ENCODE assay signal across 2 cellular contexts in the genomic region with DNA sequence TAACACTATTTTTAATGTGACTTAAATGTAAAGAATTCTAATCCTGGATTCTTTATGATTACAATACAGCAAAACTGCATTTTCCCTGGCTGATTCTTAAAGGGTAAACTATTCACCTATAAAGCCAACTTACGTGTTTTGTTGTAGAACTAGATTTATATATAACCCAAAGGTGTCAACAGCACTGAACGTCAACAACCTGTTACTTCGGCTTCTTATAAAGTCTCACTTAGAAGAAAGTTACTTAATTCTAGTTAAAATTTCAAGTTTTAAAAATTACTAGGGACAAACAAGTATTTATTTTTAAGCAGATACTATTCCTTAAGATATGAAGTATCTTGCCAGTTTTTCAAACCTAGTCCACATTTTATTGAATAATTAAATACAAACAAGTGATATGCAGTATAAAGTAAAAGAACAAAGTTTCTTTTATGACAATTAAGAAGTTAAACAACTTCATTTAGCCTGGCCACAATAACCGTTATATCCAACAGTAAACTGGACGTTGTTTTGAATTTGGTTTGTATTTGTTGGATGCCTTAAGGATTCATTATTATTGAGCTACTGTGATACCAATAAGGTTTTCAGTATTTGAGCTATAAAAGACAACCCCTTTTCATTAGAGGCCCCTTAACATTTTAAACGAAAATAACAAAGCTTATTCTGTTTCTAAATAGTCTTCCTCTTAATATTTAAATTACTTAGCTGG.
TF ChIP-seq lines count a peak whose summit lies in the region.

No MANE protein-coding gene starts in this region.

TF ChIP-seq in H1, 55 proteins besides CTCF, POLR2A, EP300 and RAD21:
- TF ChIP-seq CHD1 (IDR thresholded peaks at IDR 0.05; ENCODE audit: low read depth, low read length) (no peak), SP1 (IDR thresholded peaks at IDR 0.05; ENCODE audit: low read depth, low read length) (no peak), KDM1A (IDR thresholded peaks at IDR 0.05; ENCODE audit: borderline replicate concordance, low read length) (no peak), SP2 (IDR thresholded peaks at IDR 0.05; ENCODE audit: low read length) (no peak), ZNF274 (IDR thresholded peaks at IDR 0.05; ENCODE audit: borderline replicate concordance, extremely low read depth, low read length) (no peak), RBBP5 (IDR thresholded peaks at IDR 0.05; ENCODE audit: borderline replicate concordance, low read depth, low read length) (no peak), EGR1 (IDR thresholded peaks at IDR 0.05; ENCODE audit: borderline replicate concordance, low read depth, low read length) (no peak), SUZ12 (IDR thresholded peaks at IDR 0.05; ENCODE audit: low read length) (no peak), ASH2L (IDR thresholded peaks at IDR 0.05; ENCODE audit: low read length) (no peak), KDM4A (IDR thresholded peaks at IDR 0.05; ENCODE audit: low read depth, low read length, severe bottlenecking) (no peak), CBX5 (IDR thresholded peaks at IDR 0.05; ENCODE audit: low read depth, low read length) (no peak), EZH2 (IDR thresholded peaks at IDR 0.05; ENCODE audit: low read depth, low read length, severe bottlenecking) (no peak), TAF1 (IDR thresholded peaks at IDR 0.05; ENCODE audit: low read depth, low read length) (no peak)
- TF ChIP-seq, protein P1, sequence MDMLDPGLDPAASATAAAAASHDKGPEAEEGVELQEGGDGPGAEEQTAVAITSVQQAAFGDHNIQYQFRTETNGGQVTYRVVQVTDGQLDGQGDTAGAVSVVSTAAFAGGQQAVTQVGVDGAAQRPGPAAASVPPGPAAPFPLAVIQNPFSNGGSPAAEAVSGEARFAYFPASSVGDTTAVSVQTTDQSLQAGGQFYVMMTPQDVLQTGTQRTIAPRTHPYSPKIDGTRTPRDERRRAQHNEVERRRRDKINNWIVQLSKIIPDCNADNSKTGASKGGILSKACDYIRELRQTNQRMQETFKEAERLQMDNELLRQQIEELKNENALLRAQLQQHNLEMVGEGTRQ (IDR thresholded peaks at IDR 0.05; ENCODE audit: low read length): no peak

TF ChIP-seq in neural cell, 6 proteins besides CTCF, POLR2A, EP300 and RAD21:
- TF ChIP-seq TAF1 (IDR thresholded peaks at IDR 0.05; ENCODE audit: low read depth) (no peak), MXI1 (conservative IDR thresholded peaks at IDR 0.05; ENCODE audit: poor library complexity, severe bottlenecking) (no peak), EZH2 (IDR thresholded peaks at IDR 0.05; ENCODE audit: borderline replicate concordance, insufficient read depth, low read length, poor library complexity, severe bottlenecking) (no peak), POLR2AphosphoS5 (IDR thresholded peaks at IDR 0.05) (no peak), SMC3 (conservative IDR thresholded peaks at IDR 0.05; ENCODE audit: poor library complexity) (no peak)
- TF ChIP-seq, protein P2, sequence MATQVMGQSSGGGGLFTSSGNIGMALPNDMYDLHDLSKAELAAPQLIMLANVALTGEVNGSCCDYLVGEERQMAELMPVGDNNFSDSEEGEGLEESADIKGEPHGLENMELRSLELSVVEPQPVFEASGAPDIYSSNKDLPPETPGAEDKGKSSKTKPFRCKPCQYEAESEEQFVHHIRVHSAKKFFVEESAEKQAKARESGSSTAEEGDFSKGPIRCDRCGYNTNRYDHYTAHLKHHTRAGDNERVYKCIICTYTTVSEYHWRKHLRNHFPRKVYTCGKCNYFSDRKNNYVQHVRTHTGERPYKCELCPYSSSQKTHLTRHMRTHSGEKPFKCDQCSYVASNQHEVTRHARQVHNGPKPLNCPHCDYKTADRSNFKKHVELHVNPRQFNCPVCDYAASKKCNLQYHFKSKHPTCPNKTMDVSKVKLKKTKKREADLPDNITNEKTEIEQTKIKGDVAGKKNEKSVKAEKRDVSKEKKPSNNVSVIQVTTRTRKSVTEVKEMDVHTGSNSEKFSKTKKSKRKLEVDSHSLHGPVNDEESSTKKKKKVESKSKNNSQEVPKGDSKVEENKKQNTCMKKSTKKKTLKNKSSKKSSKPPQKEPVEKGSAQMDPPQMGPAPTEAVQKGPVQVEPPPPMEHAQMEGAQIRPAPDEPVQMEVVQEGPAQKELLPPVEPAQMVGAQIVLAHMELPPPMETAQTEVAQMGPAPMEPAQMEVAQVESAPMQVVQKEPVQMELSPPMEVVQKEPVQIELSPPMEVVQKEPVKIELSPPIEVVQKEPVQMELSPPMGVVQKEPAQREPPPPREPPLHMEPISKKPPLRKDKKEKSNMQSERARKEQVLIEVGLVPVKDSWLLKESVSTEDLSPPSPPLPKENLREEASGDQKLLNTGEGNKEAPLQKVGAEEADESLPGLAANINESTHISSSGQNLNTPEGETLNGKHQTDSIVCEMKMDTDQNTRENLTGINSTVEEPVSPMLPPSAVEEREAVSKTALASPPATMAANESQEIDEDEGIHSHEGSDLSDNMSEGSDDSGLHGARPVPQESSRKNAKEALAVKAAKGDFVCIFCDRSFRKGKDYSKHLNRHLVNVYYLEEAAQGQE (IDR thresholded peaks at IDR 0.05; ENCODE audit: borderline replicate concordance): no peak
